Comparison of ENCODE assay signal across 10 cellular contexts in genomic region chrX:45445745-45446412, GRCh38.
DNase-seq lines count a peak whose midpoint lies in the region; ATAC-seq and TF ChIP-seq lines count a peak whose summit lies in the region.
"Had no signal": no experiment of that assay in that cellular context is flagged by ENCODE, and none has a peak within 500 bp of the region (broad histone marks: within the 10 kb centered on the region; RNA-seq: fewer than 3 reads in every experiment).

No MANE protein-coding gene starts in this region.

- H3K9me3 ChIP-seq in gastroesophageal sphincter = no peaks in the 10 kb centered on the region

- H3K4me1 ChIP-seq in gastroesophageal sphincter = peaks cover 0 to 15% (median 0%) of the 10 kb centered on the region in 3 donors

- no peak for TF ChIP-seq POLR2A in gastroesophageal sphincter (IDR thresholded peaks at IDR 0.05)

- no peak for DNase-seq in activated naive CD4-positive, alpha-beta T cell treated with anti-CD3 and anti-CD28 coated beads, Interleukin-2, amount 50 U/mL, for 72 hours (ENCODE audit: low spot score in 2 of 2)
- no peak for DNase-seq in activated naive CD4-positive, alpha-beta T cell (lab: John Stamatoyannopoulos, UW)
- DNase-seq in SW 1271 (lab: John Stamatoyannopoulos, UW) = peak; percentile 2 to 67
- no peak for DNase-seq in activated CD8-positive, alpha-beta memory T cell treated with anti-CD3 and anti-CD28 coated beads, Interleukin-2, amount 50 U/mL, for 48 hours
- no peak for DNase-seq in iPS-NIHi7 (ENCODE audit: extremely low spot score)
- DNase-seq: activated CD4-positive, alpha-beta T cell treated with anti-CD3 and anti-CD28 coated beads, Interleukin-2, amount 10 ng/mL, durations not matched to agents 7 days and 5 days; CD8-positive, alpha-beta T cell had no signal

- H3K27ac Mint-ChIP-seq in activated naive CD4-positive, alpha-beta T cell treated with anti-CD3 and anti-CD28 coated beads, Interleukin-2, amount 50 U/mL, for 72 hours = peak overlapping the region in 1 of 2 donors; percentile 86
- H3K27ac Mint-ChIP-seq: activated CD4-positive, alpha-beta T cell treated with anti-CD3 and anti-CD28 coated beads, Interleukin-2, amount 10 ng/mL, durations not matched to agents 7 days and 5 days; CD8-positive, alpha-beta T cell had no signal

- no peak for TF ChIP-seq EP300 in gastroesophageal sphincter (IDR thresholded peaks at IDR 0.05)

- 0 to 63% methylated on average over 1 to 2 of the region's 2 CpGs for WGBS in gastroesophageal sphincter (ENCODE audit: low coverage in 1 of 2), 2 donors

- H3K36me3 ChIP-seq in gastroesophageal sphincter = no peaks in the 10 kb centered on the region

- peak overlapping the region in 3 of 4 donors; percentile 2 to 68 (median 55) for H3K27ac ChIP-seq in gastroesophageal sphincter

- peaks cover 0 to 4% of the 10 kb centered on the region in 2 donors for H3K9me3 Mint-ChIP-seq in activated naive CD4-positive, alpha-beta T cell treated with anti-CD3 and anti-CD28 coated beads, Interleukin-2, amount 50 U/mL, for 72 hours
- H3K9me3 Mint-ChIP-seq: activated CD4-positive, alpha-beta T cell treated with anti-CD3 and anti-CD28 coated beads, Interleukin-2, amount 10 ng/mL, durations not matched to agents 7 days and 5 days; CD8-positive, alpha-beta T cell had no signal

- no peak overlapping the region for H3K4me3 ChIP-seq in gastroesophageal sphincter

- no peaks in the 10 kb centered on the region for H3K27me3 ChIP-seq in gastroesophageal sphincter

- no peak for TF ChIP-seq CTCF in gastroesophageal sphincter (IDR thresholded peaks at IDR 0.05)

- ATAC-seq in activated naive CD4-positive, alpha-beta T cell treated with anti-CD3 and anti-CD28 coated beads, Interleukin-2, amount 50 U/mL, for 72 hours = peak; percentile 83 to 98
- ATAC-seq in gastroesophageal sphincter (peak; percentile 76), HG03432 (IDR thresholded peaks at IDR 0.05; ENCODE audit: unreplicated experiment) (no peak), HG03378 (IDR thresholded peaks at IDR 0.05; ENCODE audit: unreplicated experiment) (no peak)
- ATAC-seq: CD8-positive, alpha-beta T cell had no signal

- H3K36me3 Mint-ChIP-seq in activated naive CD4-positive, alpha-beta T cell treated with anti-CD3 and anti-CD28 coated beads, Interleukin-2, amount 50 U/mL, for 72 hours = no peaks in the 10 kb centered on the region
- H3K36me3 Mint-ChIP-seq: CD8-positive, alpha-beta T cell had no signal

Comparison
In these comparisons a context has a peak if more than half of its experiments do, and no peak if none do; other contexts are left out.
1. ATAC-seq: peak in activated naive CD4-positive, alpha-beta T cell treated with anti-CD3 and anti-CD28 coated beads, Interleukin-2, amount 50 U/mL, for 72 hours (2 of 2) and gastroesophageal sphincter (single experiment); none in HG03432 (single experiment) and HG03378 (single experiment).
2. DNase-seq: peak in SW 1271 (2 of 2); none in activated naive CD4-positive, alpha-beta T cell treated with anti-CD3 and anti-CD28 coated beads, Interleukin-2, amount 50 U/mL, for 72 hours (0 of 2), activated naive CD4-positive, alpha-beta T cell (0 of 4), activated CD8-positive, alpha-beta memory T cell treated with anti-CD3 and anti-CD28 coated beads, Interleukin-2, amount 50 U/mL, for 48 hours (single experiment) and iPS-NIHi7 (single experiment).